1 cellular context compared by ENCODE assay signal in genomic region chr2:112275314-112275886, GRCh38.
TF ChIP-seq lines count a peak whose summit lies in the region.

TSS of gene ZC3H6 (plus strand) at chr2:112275597. CDS start at chr2:112275995, 398 bp downstream.

TF ChIP-seq in HepG2, 621 proteins besides CTCF, POLR2A, EP300 and RAD21 (continued from another document):
- TF ChIP-seq CERS6 (CRISPR knock-in tag; IDR thresholded peaks at IDR 0.05) = no peak; the same call in 1 of the 2 replicates
- TF ChIP-seq ZBTB14 (CRISPR knock-in tag; IDR thresholded peaks at IDR 0.05) = 0 out of 2 replicates have a peak, but pooled peaks have one; percentile 29
- peak; percentile 69 for TF ChIP-seq CCAR2 (optimal IDR thresholded peaks at IDR 0.05; ENCODE audit: low read depth, low read length)
- TF ChIP-seq ZNF335 (CRISPR knock-in tag; IDR thresholded peaks at IDR 0.05) = peak; percentile 92
- peak; percentile 39; the same call in 1 of the 2 replicates for TF ChIP-seq ZNF652 (CRISPR knock-in tag; IDR thresholded peaks at IDR 0.05; ENCODE audit: borderline replicate concordance, low read depth)
- peak; percentile 92 for TF ChIP-seq ZBTB49 (CRISPR knock-in tag; IDR thresholded peaks at IDR 0.05; ENCODE audit: borderline replicate concordance)
- TF ChIP-seq ZNF430 (CRISPR knock-in tag; IDR thresholded peaks at IDR 0.05) = no peak; the same call in 1 of the 2 replicates
- peak; percentile 99; the same call in 1 of the 2 replicates for TF ChIP-seq KDM5B (CRISPR knock-in tag; IDR thresholded peaks at IDR 0.05; ENCODE audit: borderline replicate concordance)
- peak; percentile 96 for TF ChIP-seq ZNF556 (CRISPR knock-in tag; IDR thresholded peaks at IDR 0.05; ENCODE audit: borderline replicate concordance)
- peak; percentile 70 for TF ChIP-seq PAXIP1 (CRISPR knock-in tag; conservative IDR thresholded peaks at IDR 0.05)
- peak; percentile 70; the same call in 1 of the 2 replicates for TF ChIP-seq ZNF124 (CRISPR knock-in tag; IDR thresholded peaks at IDR 0.05)
- TF ChIP-seq RFXAP (CRISPR knock-in tag; IDR thresholded peaks at IDR 0.05; ENCODE audit: borderline replicate concordance) = peak; percentile 87; the same call in 1 of the 2 replicates
- TF ChIP-seq ZBTB46 (CRISPR knock-in tag; IDR thresholded peaks at IDR 0.05; ENCODE audit: borderline replicate concordance) = no peak
- no peak; the same call in 1 of the 2 replicates for TF ChIP-seq KAT2B (IDR thresholded peaks at IDR 0.05; ENCODE audit: borderline replicate concordance, low read depth, low read length)
- peak; percentile 83 for TF ChIP-seq ZNF121 (CRISPR knock-in tag; IDR thresholded peaks at IDR 0.05)
- no peak; the same call in 1 of the 2 replicates for TF ChIP-seq HMG20A (CRISPR knock-in tag; IDR thresholded peaks at IDR 0.05; ENCODE audit: borderline replicate concordance)
- peak; percentile 39; the same call in 1 of the 2 replicates for TF ChIP-seq ZNF674 (CRISPR knock-in tag; IDR thresholded peaks at IDR 0.05; ENCODE audit: low read depth)
- TF ChIP-seq ZNF7 (CRISPR knock-in tag; IDR thresholded peaks at IDR 0.05) = 0 out of 2 replicates have a peak, but pooled peaks have one; percentile 12
- peak; percentile 72 for TF ChIP-seq CSRNP2 (CRISPR knock-in tag; conservative IDR thresholded peaks at IDR 0.05; ENCODE audit: low read depth)
- peak; percentile 98 for TF ChIP-seq ZNF724P (CRISPR knock-in tag; IDR thresholded peaks at IDR 0.05; ENCODE audit: borderline replicate concordance)
- TF ChIP-seq ZNF776 (CRISPR knock-in tag; IDR thresholded peaks at IDR 0.05) = peak; percentile 98
- TF ChIP-seq ELK4 (CRISPR knock-in tag; IDR thresholded peaks at IDR 0.05; ENCODE audit: borderline replicate concordance) = no peak; the same call in 1 of the 2 replicates
- TF ChIP-seq TEF (CRISPR knock-in tag; IDR thresholded peaks at IDR 0.05) = peak; percentile 50; the same call in 1 of the 2 replicates
- peak; percentile 88 for TF ChIP-seq MEIS2 (CRISPR knock-in tag; IDR thresholded peaks at IDR 0.05)
- peak; percentile 98; the same call in 1 of the 2 replicates for TF ChIP-seq ZNF446 (CRISPR knock-in tag; IDR thresholded peaks at IDR 0.05)
- TF ChIP-seq TOPORS (CRISPR knock-in tag; IDR thresholded peaks at IDR 0.05) = peak; percentile 97
- TF ChIP-seq ATF4 (CRISPR knock-in tag; IDR thresholded peaks at IDR 0.05) = peak in 1 of 2 experiments; percentile 64; a peak in 2 of 4 replicates
- peak; percentile 98 for TF ChIP-seq ZSCAN5A (CRISPR knock-in tag; IDR thresholded peaks at IDR 0.05; ENCODE audit: borderline replicate concordance)
- TF ChIP-seq TCF7L2 (IDR thresholded peaks at IDR 0.05; ENCODE audit: low read depth, low read length) = no peak
- peak; percentile 87 for TF ChIP-seq MAX (IDR thresholded peaks at IDR 0.05)
- peak; percentile 93 for TF ChIP-seq TBX3 (IDR thresholded peaks at IDR 0.05; ENCODE audit: borderline replicate concordance)
- TF ChIP-seq ZKSCAN1 (IDR thresholded peaks at IDR 0.05; ENCODE audit: low read length) = peak; percentile 82
- peak; percentile 97 for TF ChIP-seq NRL (CRISPR knock-in tag; IDR thresholded peaks at IDR 0.05; ENCODE audit: borderline replicate concordance)
